In genomic region chr21:21101911-21102310, GRCh38 we compare ENCODE assay signal across 10 cellular contexts.
DNase-seq lines count a peak whose midpoint lies in the region; ATAC-seq and TF ChIP-seq lines count a peak whose summit lies in the region.
"Had no signal": no experiment of that assay in that cellular context is flagged by ENCODE, and none has a peak within 500 bp of the region (broad histone marks: within the 10 kb centered on the region; RNA-seq: fewer than 3 reads in every experiment).

No MANE protein-coding gene starts in this region.

- no peak overlapping the region for H3K9ac ChIP-seq in OCI-LY3 (ENCODE audit: low read length)

- H3K4me3 Mint-ChIP-seq in activated naive CD4-positive, alpha-beta T cell treated with anti-CD3 and anti-CD28 coated beads, Interleukin-2, amount 10 ng/mL, durations not matched to agents 7 days and 5 days = no peak overlapping the region
- H3K4me3 Mint-ChIP-seq: B cell, IgD-negative memory B cell had no signal

- no peaks in the 10 kb centered on the region for H3K27me3 ChIP-seq in OCI-LY3 (ENCODE audit: low read depth, low read length)

- H2AFZ ChIP-seq in OCI-LY3 (ENCODE audit: low read depth, low read length) = peak overlapping the region; percentile 87; the same call in 1 of the 2 replicates

- no peaks in the 10 kb centered on the region for H3K4me1 Mint-ChIP-seq in activated naive CD4-positive, alpha-beta T cell treated with anti-CD3 and anti-CD28 coated beads, Interleukin-2, amount 10 ng/mL, durations not matched to agents 7 days and 5 days
- H3K4me1 Mint-ChIP-seq: B cell, IgD-negative memory B cell had no signal

- H3K36me3 ChIP-seq in OCI-LY3 (replicated peaks; ENCODE audit: low read depth, low read length) = no peaks in the 10 kb centered on the region

- H3K36me3 Mint-ChIP-seq in activated naive CD4-positive, alpha-beta T cell treated with anti-CD3 and anti-CD28 coated beads, Interleukin-2, amount 10 ng/mL, durations not matched to agents 7 days and 5 days = no peaks in the 10 kb centered on the region
- H3K36me3 Mint-ChIP-seq: IgD-negative memory B cell had no signal

- DNase-seq in NCI-H510A treated with DMSO at 0.1 percent for 48 hours (lab: John Stamatoyannopoulos, UW) (peak; percentile 19), NCI-H510A (lab: John Stamatoyannopoulos, UW) (no peak), fibroblast of the aortic adventitia (ENCODE audit: low read depth) (peak; percentile 74), substantia nigra (lab: John Stamatoyannopoulos, UW) (peak in 31 of 49 donors; percentile 9 to 78 (median 40))
- DNase-seq in activated CD4-positive, CD25-positive, alpha-beta regulatory T cell (lab: John Stamatoyannopoulos, UW) = no peak
- DNase-seq in activated naive CD4-positive, alpha-beta T cell treated with anti-CD3 and anti-CD28 coated beads, Interleukin-2, amount 10 ng/mL, durations not matched to agents 7 days and 5 days = no peak

- CTCF ChIA-PET in activated naive CD4-positive, alpha-beta T cell treated with anti-CD3 and anti-CD28 coated beads, Interleukin-2, amount 10 ng/mL, durations not matched to agents 7 days and 5 days (lab: Charles Lee) = no interaction called here

- no peaks in the 10 kb centered on the region for H3K27me3 Mint-ChIP-seq in activated naive CD4-positive, alpha-beta T cell treated with anti-CD3 and anti-CD28 coated beads, Interleukin-2, amount 10 ng/mL, durations not matched to agents 7 days and 5 days
- H3K27me3 Mint-ChIP-seq: B cell, IgD-negative memory B cell had no signal

- no peaks in the 10 kb centered on the region for H3K9me3 Mint-ChIP-seq in activated naive CD4-positive, alpha-beta T cell treated with anti-CD3 and anti-CD28 coated beads, Interleukin-2, amount 10 ng/mL, durations not matched to agents 7 days and 5 days
- H3K9me3 Mint-ChIP-seq: IgD-negative memory B cell had no signal

- H3K4me1 ChIP-seq in OCI-LY3 (ENCODE audit: low read length) = no peaks in the 10 kb centered on the region

- no peak overlapping the region for H3K4me2 ChIP-seq in OCI-LY3 (ENCODE audit: low read length)

- H3K27ac ChIP-seq in OCI-LY3 (ENCODE audit: low read length) (no peak overlapping the region), substantia nigra (ENCODE audit: low read depth, low read length, poor library complexity, severe bottlenecking) (no peak overlapping the region)

- H4K20me1 ChIP-seq in OCI-LY3 (ENCODE audit: insufficient read depth, low read length) = no peaks in the 10 kb centered on the region

- ATAC-seq in HG03521 (IDR thresholded peaks at IDR 0.05; ENCODE audit: unreplicated experiment) = no peak

- H3K4me3 ChIP-seq in OCI-LY3 (ENCODE audit: low read length) (no peak overlapping the region), fibroblast of the aortic adventitia (ENCODE audit: low read depth, low read length) (no peak overlapping the region)

- H3K9me3 ChIP-seq in OCI-LY3 (ENCODE audit: insufficient read depth, low read length) = no peaks in the 10 kb centered on the region

- TF ChIP-seq CTCF in OCI-LY3 (IDR thresholded peaks at IDR 0.05; ENCODE audit: low read depth, low read length) (peak; percentile 73), fibroblast of the aortic adventitia (IDR thresholded peaks at IDR 0.05; ENCODE audit: insufficient read depth, low read length) (peak; percentile 34)

- no peak overlapping the region for H3K27ac Mint-ChIP-seq in activated naive CD4-positive, alpha-beta T cell treated with anti-CD3 and anti-CD28 coated beads, Interleukin-2, amount 10 ng/mL, durations not matched to agents 7 days and 5 days
- H3K27ac Mint-ChIP-seq: B cell, IgD-negative memory B cell had no signal

- H3K79me2 ChIP-seq in OCI-LY3 (ENCODE audit: low read length) = no peaks in the 10 kb centered on the region

Comparison
In these comparisons a context has a peak if more than half of its experiments do, and no peak if none do; other contexts are left out.
1. DNase-seq: peak in NCI-H510A treated with DMSO at 0.1 percent for 48 hours (single experiment), fibroblast of the aortic adventitia (single experiment) and substantia nigra (31 of 49); none in NCI-H510A (single experiment), activated CD4-positive, CD25-positive, alpha-beta regulatory T cell (0 of 4) and activated naive CD4-positive, alpha-beta T cell treated with anti-CD3 and anti-CD28 coated beads, Interleukin-2, amount 10 ng/mL, durations not matched to agents 7 days and 5 days (single experiment).